ENCODE assay signal across 10 cellular contexts in the genomic region with DNA sequence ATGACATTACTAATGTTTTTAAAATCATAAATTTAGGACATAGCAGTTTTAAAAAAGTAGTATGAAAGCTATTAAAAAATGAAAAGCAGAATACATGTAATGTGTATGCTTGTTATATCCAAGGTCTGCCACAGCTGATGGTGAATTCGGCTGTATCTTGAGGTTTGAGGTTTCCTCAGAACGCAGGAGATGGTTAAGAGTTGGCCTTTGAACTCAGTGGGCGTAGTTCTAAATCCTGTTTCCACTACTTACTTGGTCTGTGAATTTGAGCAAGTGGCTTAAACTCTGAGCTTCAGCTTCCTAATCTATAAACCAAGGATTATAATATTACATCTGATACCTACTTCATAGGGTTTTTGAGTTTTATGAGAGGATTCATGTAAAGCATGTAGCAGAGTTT.
A peak's percentile ranks its signal among the peaks of the same experiment; 100 is the strongest.
DNase-seq lines count a peak whose midpoint lies in the region; ATAC-seq and TF ChIP-seq lines count a peak whose summit lies in the region.
"Had no signal": no experiment of that assay in that cellular context is flagged by ENCODE, and none has a peak within 500 bp of the region (broad histone marks: within the 10 kb centered on the region; RNA-seq: fewer than 3 reads in every experiment).

No MANE protein-coding gene starts in this region.

- peak; percentile 65 to 72 for ATAC-seq in activated T-cell treated with anti-CD3 and anti-CD28 coated beads, Interleukin-2, amount 50 U/mL, for 4 hours
- peak; percentile 90 for ATAC-seq in HG02938 (IDR thresholded peaks at IDR 0.05; ENCODE audit: unreplicated experiment)

- no peak for TF ChIP-seq EP300 in transverse colon (IDR thresholded peaks at IDR 0.05; ENCODE audit: low read depth)

- peaks cover 15% of the 10 kb centered on the region for H3K36me3 Mint-ChIP-seq in activated T-cell treated with anti-CD3 and anti-CD28 coated beads, Interleukin-2, amount 50 U/mL, for 4 hours (ENCODE audit: insufficient read depth)

- no peak overlapping the region for H3K4me3 ChIP-seq in transverse colon
- H3K4me3 ChIP-seq: upper lobe of left lung had no signal

- peaks cover 50% of the 10 kb centered on the region for H3K4me1 Mint-ChIP-seq in activated T-cell treated with anti-CD3 and anti-CD28 coated beads, Interleukin-2, amount 50 U/mL, for 4 hours (ENCODE audit: low read depth)

- TF ChIP-seq POLR2A in transverse colon (IDR thresholded peaks at IDR 0.05): no peak

- TF ChIP-seq CTCF in transverse colon (IDR thresholded peaks at IDR 0.05): no peak

- H3K4me3 Mint-ChIP-seq in activated T-cell treated with anti-CD3 and anti-CD28 coated beads, Interleukin-2, amount 50 U/mL, for 4 hours: no peak overlapping the region
- H3K4me3 Mint-ChIP-seq: brain had no signal

- intact Hi-C loops in transverse colon (cut with DNase I; ENCODE audit: low total_unique reads): no loop called here

- H3K9me3 ChIP-seq in transverse colon: no peaks in the 10 kb centered on the region
- H3K9me3 ChIP-seq: upper lobe of left lung had no signal

- no peak for DNase-seq in activated T-cell treated with anti-CD3 and anti-CD28 coated beads, Interleukin-2, amount 50 U/mL, for 4 hours
- DNase-seq in activated T-cell treated with anti-CD3 and anti-CD28 coated beads, Interleukin-2, amount 50 U/mL, for 48 hours: no peak
- DNase-seq in T follicular helper cell (ENCODE audit: low read depth) (peak; percentile 15), renal cortical epithelial cell (ENCODE audit: low read depth) (peak; percentile 22), transverse colon (no peak), middle frontal gyrus (ENCODE audit: extremely low spot score, low spot score) (no peak), kidney glomerular epithelial cell (lab: John Stamatoyannopoulos, UW) (no peak)
- DNase-seq: upper lobe of left lung had no signal

- H3K36me3 ChIP-seq in transverse colon: no peaks in the 10 kb centered on the region
- H3K36me3 ChIP-seq: upper lobe of left lung had no signal

- H3K27me3 Mint-ChIP-seq in activated T-cell treated with anti-CD3 and anti-CD28 coated beads, Interleukin-2, amount 50 U/mL, for 4 hours (ENCODE audit: low read depth): no peaks in the 10 kb centered on the region
- H3K27me3 Mint-ChIP-seq: brain had no signal

- H3K9me3 Mint-ChIP-seq in activated T-cell treated with anti-CD3 and anti-CD28 coated beads, Interleukin-2, amount 50 U/mL, for 4 hours: no peaks in the 10 kb centered on the region

- H3K27me3 ChIP-seq in transverse colon: no peaks in the 10 kb centered on the region
- H3K27me3 ChIP-seq: upper lobe of left lung had no signal

- no peak overlapping the region for H3K27ac ChIP-seq in transverse colon
- H3K27ac ChIP-seq: upper lobe of left lung had no signal

- WGBS in transverse colon (ENCODE audit: low coverage in 1 of 2), 2 donors: 29 to 47% methylated on average over 1 to 3 of the region's 3 CpGs

- in situ Hi-C loops in transverse colon (cut with MboI; ENCODE audit: low pct_ligation_motif_present in 1 of 4, low pct_unique_long_range_greater_than_20kb in 1 of 4, low sequenced_read_pairs in 3 of 4): no loop called here

- peaks cover 0 to 6% (median 3%) of the 10 kb centered on the region in 4 donors for H3K4me1 ChIP-seq in transverse colon

Comparison
In these comparisons a context has a peak if more than half of its experiments do, and no peak if none do; other contexts are left out.
1. DNase-seq: peak in T follicular helper cell (single experiment) and renal cortical epithelial cell (single experiment); none in activated T-cell treated with anti-CD3 and anti-CD28 coated beads, Interleukin-2, amount 50 U/mL, for 4 hours (single experiment), activated T-cell treated with anti-CD3 and anti-CD28 coated beads, Interleukin-2, amount 50 U/mL, for 48 hours (0 of 2), transverse colon (single experiment), middle frontal gyrus (single experiment) and kidney glomerular epithelial cell (single experiment).